12 cellular contexts compared by ENCODE assay signal in the genomic region with DNA sequence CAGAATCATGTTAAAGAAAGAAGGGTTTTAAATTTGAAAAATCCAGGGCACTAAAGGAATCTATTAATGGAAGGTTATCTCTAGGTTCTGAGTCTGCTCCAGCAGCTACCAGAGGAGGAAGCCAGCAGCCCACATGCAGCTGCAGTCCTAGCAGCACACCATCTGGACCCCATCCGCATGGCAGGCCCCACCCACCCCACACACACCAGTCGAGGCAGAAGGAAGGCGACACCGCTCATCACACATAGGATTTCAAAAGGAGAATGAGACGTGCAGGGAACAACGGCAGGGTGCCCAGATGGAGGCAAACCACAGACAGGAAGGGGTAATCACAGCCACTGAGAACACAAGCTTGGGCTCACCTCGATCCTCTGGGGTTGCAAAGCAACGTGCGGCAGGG.
DNase-seq lines count a peak whose midpoint lies in the region; ATAC-seq and TF ChIP-seq lines count a peak whose summit lies in the region.
"Had no signal": no experiment of that assay in that cellular context is flagged by ENCODE, and none has a peak within 500 bp of the region (broad histone marks: within the 10 kb centered on the region; RNA-seq: fewer than 3 reads in every experiment).

No MANE protein-coding gene starts in this region.

- no peaks in the 10 kb centered on the region for H4K20me1 ChIP-seq in H9 (ENCODE audit: control insufficient read depth, insufficient read depth, insufficient read length)

- H3K9me3 Mint-ChIP-seq in H9 = no peaks in the 10 kb centered on the region; a peak in 1 of 5 replicates
- H3K9me3 Mint-ChIP-seq in activated T-helper 17 cell treated with anti-CD3 and anti-CD28 coated beads, Interleukin-2, amount 50 U/mL, for 72 hours = no peaks in the 10 kb centered on the region
- H3K9me3 Mint-ChIP-seq: CD4-positive, CD25-positive, alpha-beta regulatory T cell had no signal

- TF ChIP-seq CTCF in H9 (conservative IDR thresholded peaks at IDR 0.05) = no peak

- H3K36me3 Mint-ChIP-seq in H9 (ENCODE audit: insufficient read depth in 1 of 3, low read depth in 3 of 3) = peaks cover 29 to 68% (median 66%) of the 10 kb centered on the region in 3 experiments
- no peaks in the 10 kb centered on the region for H3K36me3 Mint-ChIP-seq in activated T-helper 17 cell treated with anti-CD3 and anti-CD28 coated beads, Interleukin-2, amount 50 U/mL, for 72 hours (ENCODE audit: low read depth)
- H3K36me3 Mint-ChIP-seq: CD4-positive, CD25-positive, alpha-beta regulatory T cell had no signal

- DNase-seq in Ammon's horn (ENCODE audit: low spot score) (peak; percentile 23), H9 (no peak), left kidney (ENCODE audit: low read depth, low spot score) (peak; percentile 29), NCI-H1048 (lab: John Stamatoyannopoulos, UW) (no peak), DMS114 treated with DMSO at 0.1 percent for 48 hours (lab: John Stamatoyannopoulos, UW; ENCODE audit: unreplicated experiment) (no peak)
- no peak for DNase-seq in activated CD4-positive, CD25-positive, alpha-beta regulatory T cell treated with anti-CD3 and anti-CD28 coated beads, Interleukin-2, amount 50 U/mL, for 72 hours
- DNase-seq: CD4-positive, CD25-positive, alpha-beta regulatory T cell; mesendoderm; NCI-H446 had no signal

- no peak overlapping the region for H2BK120ac ChIP-seq in H9 (ENCODE audit: low read depth, low read length, poor library complexity, severe bottlenecking)

- no peaks in the 10 kb centered on the region for H3K9me3 ChIP-seq in H9 (ENCODE audit: control insufficient read depth, low read depth, low read length)

- no peak overlapping the region for H3K9ac ChIP-seq in H9 (ENCODE audit: extremely low read depth, insufficient read length, low read length)

- peak overlapping the region in 2 of 3 experiments; percentile 17 to 85; a peak in 4 of 7 replicates for H3K27ac Mint-ChIP-seq in H9
- peak overlapping the region; percentile 15 for H3K27ac Mint-ChIP-seq in activated T-helper 17 cell treated with anti-CD3 and anti-CD28 coated beads, Interleukin-2, amount 50 U/mL, for 72 hours
- H3K27ac Mint-ChIP-seq: CD4-positive, CD25-positive, alpha-beta regulatory T cell had no signal

- no peaks in the 10 kb centered on the region for H3K23me2 ChIP-seq in H9 (ENCODE audit: insufficient read length, low read depth, low read length, poor library complexity, severe bottlenecking)

- H4K5ac ChIP-seq in H9 (ENCODE audit: insufficient read length, low read depth, low read length) = no peak overlapping the region

- peak; percentile 21 for ATAC-seq in activated T-helper 17 cell treated with anti-CD3 and anti-CD28 coated beads, Interleukin-2, amount 50 U/mL, for 72 hours (replicated peaks)
- ATAC-seq in GM18909 (IDR thresholded peaks at IDR 0.05; ENCODE audit: poor library complexity, unreplicated experiment) = no peak

- H4K91ac ChIP-seq in H9 (ENCODE audit: insufficient read length, low read depth, low read length) = no peak overlapping the region

- no peaks in the 10 kb centered on the region for H3K79me1 ChIP-seq in H9 (ENCODE audit: insufficient read depth, low read depth, low read length, poor library complexity, severe bottlenecking)

- H2BK20ac ChIP-seq in H9 (ENCODE audit: low read depth, low read length, poor library complexity, severe bottlenecking) = no peak overlapping the region

- H4K8ac ChIP-seq in H9 (replicated peaks; ENCODE audit: insufficient read length, low read depth, low read length) = no peak overlapping the region

- no peaks in the 10 kb centered on the region for H3K27me3 Mint-ChIP-seq in H9 (ENCODE audit: low read depth)
- H3K27me3 Mint-ChIP-seq in activated T-helper 17 cell treated with anti-CD3 and anti-CD28 coated beads, Interleukin-2, amount 50 U/mL, for 72 hours = no peaks in the 10 kb centered on the region

- H3K79me2 ChIP-seq in H9 (ENCODE audit: insufficient read depth, low read length) = no peaks in the 10 kb centered on the region

- H3K4me1 ChIP-seq in H9 (ENCODE audit: insufficient read depth, low read length) = no peaks in the 10 kb centered on the region; the same call in 1 of the 2 replicates

- H3K4me2 ChIP-seq in H9 (ENCODE audit: insufficient read depth, insufficient read length, low read length) = no peak overlapping the region

- no peak overlapping the region for H3K23ac ChIP-seq in H9 (ENCODE audit: insufficient read length, low read depth, low read length)

- no peak overlapping the region for H2BK5ac ChIP-seq in H9 (ENCODE audit: insufficient read length, low read length)

- no peaks in the 10 kb centered on the region for H3K27me3 ChIP-seq in H9 (ENCODE audit: insufficient read depth, low read length)

- H2BK15ac ChIP-seq in H9 (ENCODE audit: low read depth, low read length) = no peak overlapping the region

- H3K4ac ChIP-seq in H9 (ENCODE audit: low read depth, low read length) = no peak overlapping the region

- H3K14ac ChIP-seq in H9 (ENCODE audit: insufficient read depth, low read length) = no peak overlapping the region

- H3K18ac ChIP-seq in H9 (ENCODE audit: insufficient read length, low read depth, low read length) = no peak overlapping the region

- H2AK5ac ChIP-seq in H9 (ENCODE audit: insufficient read length, low read length) = no peak overlapping the region

- H3K4me1 Mint-ChIP-seq in H9 = peaks cover 19 to 33% of the 10 kb centered on the region in 2 experiments
- H3K4me1 Mint-ChIP-seq in activated T-helper 17 cell treated with anti-CD3 and anti-CD28 coated beads, Interleukin-2, amount 50 U/mL, for 72 hours = peaks cover 17% of the 10 kb centered on the region

- no peak overlapping the region for H3K27ac ChIP-seq in H9 (ENCODE audit: insufficient read length, low read depth, low read length)
- H3K27ac ChIP-seq: HL-60 had no signal

- H3K4me3 Mint-ChIP-seq in H9 = no peak overlapping the region
- no peak overlapping the region for H3K4me3 Mint-ChIP-seq in activated T-helper 17 cell treated with anti-CD3 and anti-CD28 coated beads, Interleukin-2, amount 50 U/mL, for 72 hours
- H3K4me3 Mint-ChIP-seq: CD4-positive, CD25-positive, alpha-beta regulatory T cell had no signal

- no peak overlapping the region for H3K56ac ChIP-seq in H9 (ENCODE audit: insufficient read length, low read depth, low read length)

- H2BK12ac ChIP-seq in H9 (ENCODE audit: insufficient read length, low read depth, low read length) = no peak overlapping the region

- H3T11ph ChIP-seq in H9 (ENCODE audit: low read length) = no peak overlapping the region

- H2AFZ ChIP-seq in H9 (ENCODE audit: low read length) = no peak overlapping the region

- no CpG with 5 or more reads among the region's 9 CpGs for WGBS in H9 (ENCODE audit: extremely low coverage, insufficient read length, low lambda C conversion rate)

Comparison
In these comparisons a context has a peak if more than half of its experiments do, and no peak if none do; other contexts are left out.
1. DNase-seq: peak in Ammon's horn (single experiment) and left kidney (single experiment); none in H9 (single experiment), NCI-H1048 (single experiment), activated CD4-positive, CD25-positive, alpha-beta regulatory T cell treated with anti-CD3 and anti-CD28 coated beads, Interleukin-2, amount 50 U/mL, for 72 hours (single experiment) and DMS114 treated with DMSO at 0.1 percent for 48 hours (single experiment).